10 cellular contexts compared by ENCODE assay signal in genomic region chr10:3754727-3755439, GRCh38. TPM values are rescaled to one million over a fixed set of nuclear protein-coding genes. Genes with fewer than 3 reads are reported as not detected.
A peak's percentile ranks its signal among the peaks of the same experiment; 100 is the strongest.
DNase-seq lines count a peak whose midpoint lies in the region; FAIRE-seq and TF ChIP-seq lines count a peak whose summit lies in the region.
"Had no signal": no experiment of that assay in that cellular context is flagged by ENCODE, and none has a peak within 500 bp of the region (broad histone marks: within the 10 kb centered on the region; RNA-seq: fewer than 3 reads in every experiment).

No MANE protein-coding gene starts in this region.

- H3K9me3 Mint-ChIP-seq in activated naive CD8-positive, alpha-beta T cell treated with anti-CD3 and anti-CD28 coated beads for 36 hours = peaks cover 2% of the 10 kb centered on the region

- no peaks in the 10 kb centered on the region for H3K27me3 Mint-ChIP-seq in activated naive CD8-positive, alpha-beta T cell treated with anti-CD3 and anti-CD28 coated beads for 36 hours

- TF ChIP-seq CTCF in fibroblast of the aortic adventitia (IDR thresholded peaks at IDR 0.05; ENCODE audit: insufficient read depth, low read length) = no peak

- no peak for FAIRE-seq in GM12891 (lab: Jason Lieb, UNC)
- FAIRE-seq: A204.1 had no signal

- TF ChIP-seq POLR2A in GM12891 (IDR thresholded peaks at IDR 0.05; ENCODE audit: low read depth, low read length) = no peak

- H3K4me3 ChIP-seq in fibroblast of the aortic adventitia (ENCODE audit: low read depth, low read length) (no peak overlapping the region), skeletal muscle cell (ENCODE audit: low read depth, low read length) (no peak overlapping the region)

- H3K36me3 Mint-ChIP-seq in activated naive CD8-positive, alpha-beta T cell treated with anti-CD3 and anti-CD28 coated beads for 36 hours = peaks cover 5% of the 10 kb centered on the region

- H3K4me1 Mint-ChIP-seq in activated naive CD8-positive, alpha-beta T cell treated with anti-CD3 and anti-CD28 coated beads for 36 hours = peaks cover 49% of the 10 kb centered on the region

- no peak overlapping the region for H3K27ac Mint-ChIP-seq in activated naive CD8-positive, alpha-beta T cell treated with anti-CD3 and anti-CD28 coated beads for 36 hours

- no peak overlapping the region for H3K4me3 Mint-ChIP-seq in activated naive CD8-positive, alpha-beta T cell treated with anti-CD3 and anti-CD28 coated beads for 36 hours

- DNase-seq in NOMO-1 treated with DMSO at 0.1 percent for 48 hours (lab: John Stamatoyannopoulos, UW; ENCODE audit: unreplicated experiment) (peak; percentile 15), NOMO-1 treated with dmso at 0.1 percent for 144 hours (lab: John Stamatoyannopoulos, UW; ENCODE audit: unreplicated experiment) (no peak), SW 1271 (lab: John Stamatoyannopoulos, UW) (peak; percentile 33 to 82), fibroblast of the aortic adventitia (ENCODE audit: low read depth) (peak; percentile 99), skeletal muscle cell (ENCODE audit: low read depth) (peak; percentile 90), GM12891 (ENCODE audit: insufficient read length, low spot score) (no peak), D341Med (ENCODE audit: low spot score) (no peak)
- DNase-seq in activated naive CD8-positive, alpha-beta T cell treated with anti-CD3 and anti-CD28 coated beads for 36 hours = no peak
- DNase-seq: SHP77 treated with DMSO at 0.1 percent for 48 hours had no signal

TF ChIP-seq in GM12891, 5 proteins besides CTCF, POLR2A, EP300 and RAD21:
- TF ChIP-seq PAX5 (IDR thresholded peaks at IDR 0.05; ENCODE audit: insufficient read depth, low read length, severe bottlenecking) (no peak), POU2F2 (IDR thresholded peaks at IDR 0.05; ENCODE audit: low read depth, low read length) (no peak), SPI1 (IDR thresholded peaks at IDR 0.05; ENCODE audit: low read depth, low read length) (no peak), POLR2AphosphoS5 (IDR thresholded peaks at IDR 0.05; ENCODE audit: low read depth, low read length) (no peak), TAF1 (IDR thresholded peaks at IDR 0.05; ENCODE audit: low read depth, low read length) (no peak)
TF ChIP-seq in GM12891: peak in this region for 0.

RNA-seq across cellular contexts. Expression of gene KLF6, which starts 30.1 kb away (rescaled TPM):
- 47.8 and 52.1 TPM in 2 replicates for total RNA-seq in fibroblast of the aortic adventitia (ENCODE audit: low replicate concordance)
- 67.9 TPM for polyA plus RNA-seq in GM12891 (2012; ENCODE audit: low read depth, missing spikeins)
- total RNA-seq in activated naive CD8-positive, alpha-beta T cell treated with anti-CD3 and anti-CD28 coated beads for 36 hours = 100 to 1,000 TPM; 117 to 125 TPM

Comparison
In these comparisons a context has a peak if more than half of its experiments do, and no peak if none do; other contexts are left out.
1. DNase-seq: peak in NOMO-1 treated with DMSO at 0.1 percent for 48 hours (single experiment), SW 1271 (2 of 2), fibroblast of the aortic adventitia (single experiment) and skeletal muscle cell (single experiment); none in NOMO-1 treated with dmso at 0.1 percent for 144 hours (single experiment), GM12891 (single experiment), D341Med (single experiment) and activated naive CD8-positive, alpha-beta T cell treated with anti-CD3 and anti-CD28 coated beads for 36 hours (single experiment).